ENCODE assay signal across 11 cellular contexts in the genomic region with DNA sequence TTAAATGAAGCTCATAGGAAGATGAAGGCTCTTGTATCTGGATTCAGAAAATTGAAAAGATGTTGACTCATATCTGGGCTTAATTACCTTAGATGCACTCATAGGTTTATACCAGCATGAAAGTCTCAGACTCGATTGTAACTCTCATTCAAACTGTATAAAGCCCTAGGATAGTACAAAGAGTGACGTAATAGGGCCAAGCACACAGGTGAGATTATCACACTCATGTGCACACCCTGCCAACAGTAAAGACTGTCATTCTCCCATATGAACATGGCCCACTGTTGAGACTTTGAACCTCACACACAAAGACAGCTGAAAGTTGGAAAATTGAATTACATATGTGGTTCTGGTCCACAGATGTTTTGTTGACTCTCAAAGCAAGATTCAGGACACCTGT. TPM values are rescaled to one million over a fixed set of nuclear protein-coding genes. Genes with fewer than 3 reads are reported as not detected.
"Had no signal": no experiment of that assay in that cellular context is flagged by ENCODE, and none has a peak within 500 bp of the region (broad histone marks: within the 10 kb centered on the region; RNA-seq: fewer than 3 reads in every experiment).

No MANE protein-coding gene starts in this region.

- H3K4me1 Mint-ChIP-seq: GM23338, H9 had no signal

- ATAC-seq: GM23338, HCT116 had no signal

- H3K4me3 Mint-ChIP-seq: GM23338, H9, HFFc6 had no signal

- DNase-seq: GM23248, GOT3, H7, H9, HCEC 1CT, HFFc6 had no signal

- H3K27ac ChIP-seq: GM23248 had no signal

- H3K9me3 ChIP-seq: HAP-1 had no signal

- H3K9ac ChIP-seq: GM23248 had no signal

- H3K36me3 ChIP-seq: HAP-1 had no signal

- H3K4me1 ChIP-seq: HAP-1 had no signal

- H2AFZ ChIP-seq: GM23248, GM23338 had no signal

- H3K4me3 ChIP-seq: GM23248, GM23338, HAP-1 had no signal

- FAIRE-seq: H1, H54 had no signal

- H3K4me2 ChIP-seq: GM23338 had no signal

- H3K27ac Mint-ChIP-seq: GM23338, H9, HFFc6 had no signal

RNA-seq across cellular contexts. Expression of a gene that starts 18.0 kb away (rescaled TPM):
- total RNA-seq: GM23248, H1, H7, H9, HFFc6 had no signal
- polyA plus RNA-seq: GM23248, H1 had no signal

RNA-seq across cellular contexts. Expression of a gene that starts 30.2 kb away (rescaled TPM):
- total RNA-seq: GM23248, H1, H7, H9, HFFc6 had no signal
- polyA plus RNA-seq: GM23248, GM23338, H1 had no signal
